1 cellular context compared by ENCODE assay signal in the genomic region with DNA sequence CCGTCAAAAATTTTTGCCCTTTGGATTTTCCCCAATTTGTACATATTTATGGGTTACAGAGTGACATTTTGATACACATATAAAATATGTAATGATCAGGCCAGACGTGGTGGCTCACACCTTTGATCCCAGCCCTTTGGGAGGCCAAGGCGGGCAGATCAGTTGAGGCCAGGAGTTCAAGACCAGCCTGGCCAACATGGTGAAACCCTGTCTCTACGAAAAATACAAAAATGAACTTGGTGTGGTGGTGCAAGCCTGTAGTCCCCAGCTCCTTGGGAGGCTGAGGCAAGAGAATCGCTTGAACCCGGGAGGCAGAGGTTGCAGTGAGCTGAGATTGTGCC. TPM values are rescaled to one million over a fixed set of nuclear protein-coding genes. Genes with fewer than 3 reads are reported as not detected.
"Had no signal": no experiment of that assay in that cellular context is flagged by ENCODE, and none has a peak within 500 bp of the region (broad histone marks: within the 10 kb centered on the region; RNA-seq: fewer than 3 reads in every experiment).

No MANE protein-coding gene starts in this region.

RNA-seq across cellular contexts. Expression of a gene that starts 37.7 kb away (rescaled TPM):
- polyA plus RNA-seq: smooth muscle cell had no signal
